1 cellular context compared by ENCODE assay signal in the genomic region with DNA sequence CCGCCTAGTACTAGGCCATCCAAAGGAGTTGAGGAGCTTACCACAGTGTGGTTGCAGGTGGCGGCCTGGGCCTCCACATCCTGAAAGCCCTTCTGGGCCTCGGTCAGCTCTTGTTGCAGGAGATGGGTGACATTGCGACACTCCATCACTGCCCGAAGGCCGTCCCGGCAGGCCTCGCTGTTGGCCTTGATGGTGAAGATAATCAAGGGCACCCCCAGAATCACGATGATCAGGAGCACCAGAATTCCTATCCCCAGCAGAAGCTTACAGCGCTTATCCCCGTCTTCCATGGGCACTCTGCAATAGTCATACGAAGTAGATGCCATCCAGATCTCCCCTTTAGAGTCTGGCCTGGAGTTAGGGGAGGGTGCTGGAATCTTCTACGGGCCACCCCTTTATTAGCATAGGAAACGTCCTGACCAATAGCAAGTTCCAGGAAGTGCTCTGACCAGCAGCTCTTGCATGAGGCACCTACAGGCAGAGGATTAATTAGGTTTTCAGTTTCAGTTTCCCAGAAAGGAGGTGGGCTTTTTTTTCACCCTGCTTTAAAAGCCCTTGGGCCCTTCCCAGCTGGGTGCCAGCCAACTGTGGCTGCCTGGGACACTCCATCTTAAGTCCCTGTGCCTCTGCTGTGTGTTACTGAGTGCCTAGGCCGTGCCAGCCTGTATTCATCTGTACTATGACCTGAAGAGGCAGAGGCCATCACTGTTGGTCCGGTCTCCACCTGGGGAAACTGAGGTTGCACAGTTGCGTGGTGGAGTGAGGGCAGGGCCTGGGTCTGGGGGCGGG.
TF ChIP-seq lines count a peak whose summit lies in the region.

A gene with protein sequence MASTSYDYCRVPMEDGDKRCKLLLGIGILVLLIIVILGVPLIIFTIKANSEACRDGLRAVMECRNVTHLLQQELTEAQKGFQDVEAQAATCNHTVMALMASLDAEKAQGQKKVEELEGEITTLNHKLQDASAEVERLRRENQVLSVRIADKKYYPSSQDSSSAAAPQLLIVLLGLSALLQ (minus strand): TSS at position 381 of the 789 bp plus-strand sequence. CDS start 55 bp downstream, at position 326.

TF ChIP-seq in HepG2, 621 proteins besides CTCF, POLR2A, EP300 and RAD21 (continued from another document and continues in another):
- TF ChIP-seq ZNF232 (CRISPR knock-in tag; IDR thresholded peaks at IDR 0.05; ENCODE audit: borderline replicate concordance) (no peak), SSRP1 (CRISPR knock-in tag; IDR thresholded peaks at IDR 0.05) (peak; percentile 20; the same call in 1 of the 2 replicates), JUNB (CRISPR knock-in tag; IDR thresholded peaks at IDR 0.05; ENCODE audit: borderline replicate concordance) (no peak), PPARG (CRISPR knock-in tag; conservative IDR thresholded peaks at IDR 0.05) (no peak), ZNF672 (CRISPR knock-in tag; IDR thresholded peaks at IDR 0.05) (no peak), GPN1 (CRISPR knock-in tag; IDR thresholded peaks at IDR 0.05; ENCODE audit: borderline replicate concordance) (no peak), RFXAP (CRISPR knock-in tag; IDR thresholded peaks at IDR 0.05; ENCODE audit: borderline replicate concordance) (no peak), ZNF839 (CRISPR knock-in tag; IDR thresholded peaks at IDR 0.05; ENCODE audit: borderline replicate concordance) (no peak), ZNF337 (CRISPR knock-in tag; IDR thresholded peaks at IDR 0.05; ENCODE audit: borderline replicate concordance, low read depth) (no peak), SNAPC2 (CRISPR knock-in tag; IDR thresholded peaks at IDR 0.05) (peak; percentile 99), NFE2L2 (IDR thresholded peaks at IDR 0.05; ENCODE audit: low read length) (no peak), ARID2 (CRISPR knock-in tag; IDR thresholded peaks at IDR 0.05; ENCODE audit: borderline replicate concordance) (peak; percentile 51; the same call in 1 of the 2 replicates), ZNF703 (CRISPR knock-in tag; IDR thresholded peaks at IDR 0.05; ENCODE audit: borderline replicate concordance) (no peak), CBX1 (IDR thresholded peaks at IDR 0.05; ENCODE audit: low read depth) (peak; percentile 97), PCBP2 (optimal IDR thresholded peaks at IDR 0.05; ENCODE audit: low read depth, low read length, poor library complexity, severe bottlenecking) (no peak), DNMT1 (CRISPR knock-in tag; IDR thresholded peaks at IDR 0.05) (no peak), KDM2A (CRISPR knock-in tag; IDR thresholded peaks at IDR 0.05; ENCODE audit: borderline replicate concordance, low read depth) (peak; percentile 76), ZNF136 (CRISPR knock-in tag; IDR thresholded peaks at IDR 0.05; ENCODE audit: low read depth) (0 out of 2 replicates have a peak, but pooled peaks have one; percentile 53), RBM22 (optimal IDR thresholded peaks at IDR 0.05; ENCODE audit: low read length) (no peak), FOSL1 (CRISPR knock-in tag; IDR thresholded peaks at IDR 0.05; ENCODE audit: borderline replicate concordance) (no peak), DBP (CRISPR knock-in tag; IDR thresholded peaks at IDR 0.05; ENCODE audit: not compliant biosample characterization) (no peak), ATF7 (IDR thresholded peaks at IDR 0.05) (no peak), ATF7 (CRISPR knock-in tag; IDR thresholded peaks at IDR 0.05) (no peak), ZNF430 (CRISPR knock-in tag; IDR thresholded peaks at IDR 0.05) (peak; percentile 20; the same call in 1 of the 2 replicates), SIN3A (IDR thresholded peaks at IDR 0.05; ENCODE audit: borderline replicate concordance, low read depth, low read length) (0 out of 2 replicates have a peak, but pooled peaks have one; percentile 16), ATF4 (CRISPR knock-in tag; IDR thresholded peaks at IDR 0.05) (peak in 1 of 2 experiments; percentile 56; a peak in 1 of 4 replicates), SMC3 (IDR thresholded peaks at IDR 0.05; ENCODE audit: low read length) (no peak), RBM39 (IDR thresholded peaks at IDR 0.05; ENCODE audit: low read depth, low read length, poor library complexity, severe bottlenecking) (no peak), E2F5 (CRISPR knock-in tag; conservative IDR thresholded peaks at IDR 0.05) (no peak), GPBP1L1 (CRISPR knock-in tag; IDR thresholded peaks at IDR 0.05) (no peak), PRMT3 (CRISPR knock-in tag; IDR thresholded peaks at IDR 0.05; ENCODE audit: borderline replicate concordance, low read depth) (peak; percentile 64; the same call in 1 of the 2 replicates), ISX (CRISPR knock-in tag; conservative IDR thresholded peaks at IDR 0.05) (no peak), ZNF878 (CRISPR knock-in tag; IDR thresholded peaks at IDR 0.05) (peak; percentile 72; the same call in 1 of the 2 replicates), TGIF2 (CRISPR knock-in tag; IDR thresholded peaks at IDR 0.05) (no peak; the same call in 1 of the 2 replicates), ZNF275 (CRISPR knock-in tag; IDR thresholded peaks at IDR 0.05; ENCODE audit: borderline replicate concordance) (no peak), FOXA1 (IDR thresholded peaks at IDR 0.05) (no peak), FOXA1 (CRISPR knock-in tag; IDR thresholded peaks at IDR 0.05) (no peak), NAIF1 (CRISPR knock-in tag; IDR thresholded peaks at IDR 0.05; ENCODE audit: borderline replicate concordance) (0 out of 2 replicates have a peak, but pooled peaks have one; percentile 8), ZNF44 (CRISPR knock-in tag; IDR thresholded peaks at IDR 0.05) (no peak), MED1 (CRISPR knock-in tag; IDR thresholded peaks at IDR 0.05) (peak; percentile 36; the same call in 1 of the 2 replicates), FOXK1 (CRISPR knock-in tag; IDR thresholded peaks at IDR 0.05; ENCODE audit: borderline replicate concordance, low read depth) (peak; percentile 25; the same call in 1 of the 2 replicates)
- TF ChIP-seq, protein P1, sequence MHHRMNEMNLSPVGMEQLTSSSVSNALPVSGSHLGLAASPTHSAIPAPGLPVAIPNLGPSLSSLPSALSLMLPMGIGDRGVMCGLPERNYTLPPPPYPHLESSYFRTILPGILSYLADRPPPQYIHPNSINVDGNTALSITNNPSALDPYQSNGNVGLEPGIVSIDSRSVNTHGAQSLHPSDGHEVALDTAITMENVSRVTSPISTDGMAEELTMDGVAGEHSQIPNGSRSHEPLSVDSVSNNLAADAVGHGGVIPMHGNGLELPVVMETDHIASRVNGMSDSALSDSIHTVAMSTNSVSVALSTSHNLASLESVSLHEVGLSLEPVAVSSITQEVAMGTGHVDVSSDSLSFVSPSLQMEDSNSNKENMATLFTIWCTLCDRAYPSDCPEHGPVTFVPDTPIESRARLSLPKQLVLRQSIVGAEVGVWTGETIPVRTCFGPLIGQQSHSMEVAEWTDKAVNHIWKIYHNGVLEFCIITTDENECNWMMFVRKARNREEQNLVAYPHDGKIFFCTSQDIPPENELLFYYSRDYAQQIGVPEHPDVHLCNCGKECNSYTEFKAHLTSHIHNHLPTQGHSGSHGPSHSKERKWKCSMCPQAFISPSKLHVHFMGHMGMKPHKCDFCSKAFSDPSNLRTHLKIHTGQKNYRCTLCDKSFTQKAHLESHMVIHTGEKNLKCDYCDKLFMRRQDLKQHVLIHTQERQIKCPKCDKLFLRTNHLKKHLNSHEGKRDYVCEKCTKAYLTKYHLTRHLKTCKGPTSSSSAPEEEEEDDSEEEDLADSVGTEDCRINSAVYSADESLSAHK (CRISPR knock-in tag; IDR thresholded peaks at IDR 0.05; ENCODE audit: borderline replicate concordance), result no peak; the same call in 1 of the 2 replicates
- TF ChIP-seq, protein P2, sequence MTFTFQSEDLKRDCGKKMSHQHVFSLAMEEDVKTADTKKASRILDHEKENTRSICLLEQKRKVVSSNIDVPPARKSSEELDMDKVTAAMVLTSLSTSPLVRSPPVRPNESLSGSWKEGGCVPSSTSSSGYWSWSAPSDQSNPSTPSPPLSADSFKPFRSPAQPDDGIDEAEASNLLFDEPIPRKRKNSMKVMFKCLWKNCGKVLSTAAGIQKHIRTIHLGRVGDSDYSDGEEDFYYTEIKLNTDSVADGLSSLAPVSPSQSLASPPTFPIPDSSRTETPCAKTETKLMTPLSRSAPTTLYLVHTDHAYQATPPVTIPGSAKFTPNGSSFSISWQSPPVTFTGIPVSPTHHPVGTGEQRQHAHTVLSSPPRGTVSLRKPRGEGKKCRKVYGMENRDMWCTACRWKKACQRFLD (CRISPR knock-in tag; IDR thresholded peaks at IDR 0.05; ENCODE audit: borderline replicate concordance), result peak; percentile 53; the same call in 1 of the 2 replicates
- TF ChIP-seq, protein P3, sequence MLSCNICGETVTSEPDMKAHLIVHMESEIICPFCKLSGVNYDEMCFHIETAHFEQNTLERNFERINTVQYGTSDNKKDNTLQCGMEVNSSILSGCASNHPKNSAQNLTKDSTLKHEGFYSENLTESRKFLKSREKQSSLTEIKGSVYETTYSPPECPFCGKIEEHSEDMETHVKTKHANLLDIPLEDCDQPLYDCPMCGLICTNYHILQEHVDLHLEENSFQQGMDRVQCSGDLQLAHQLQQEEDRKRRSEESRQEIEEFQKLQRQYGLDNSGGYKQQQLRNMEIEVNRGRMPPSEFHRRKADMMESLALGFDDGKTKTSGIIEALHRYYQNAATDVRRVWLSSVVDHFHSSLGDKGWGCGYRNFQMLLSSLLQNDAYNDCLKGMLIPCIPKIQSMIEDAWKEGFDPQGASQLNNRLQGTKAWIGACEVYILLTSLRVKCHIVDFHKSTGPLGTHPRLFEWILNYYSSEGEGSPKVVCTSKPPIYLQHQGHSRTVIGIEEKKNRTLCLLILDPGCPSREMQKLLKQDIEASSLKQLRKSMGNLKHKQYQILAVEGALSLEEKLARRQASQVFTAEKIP (CRISPR knock-in tag; IDR thresholded peaks at IDR 0.05; ENCODE audit: borderline replicate concordance), result no peak
- TF ChIP-seq, protein P4, sequence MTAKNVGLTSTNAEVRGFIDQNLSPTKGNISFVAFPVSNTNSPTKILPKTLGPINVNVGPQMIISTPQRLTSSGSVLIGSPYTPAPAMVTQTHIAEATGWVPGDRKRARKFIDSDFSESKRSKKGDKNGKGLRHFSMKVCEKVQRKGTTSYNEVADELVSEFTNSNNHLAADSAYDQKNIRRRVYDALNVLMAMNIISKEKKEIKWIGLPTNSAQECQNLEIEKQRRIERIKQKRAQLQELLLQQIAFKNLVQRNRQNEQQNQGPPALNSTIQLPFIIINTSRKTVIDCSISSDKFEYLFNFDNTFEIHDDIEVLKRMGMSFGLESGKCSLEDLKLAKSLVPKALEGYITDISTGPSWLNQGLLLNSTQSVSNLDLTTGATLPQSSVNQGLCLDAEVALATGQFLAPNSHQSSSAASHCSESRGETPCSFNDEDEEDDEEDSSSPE (CRISPR knock-in tag; IDR thresholded peaks at IDR 0.05), result no peak
- TF ChIP-seq, protein P5, sequence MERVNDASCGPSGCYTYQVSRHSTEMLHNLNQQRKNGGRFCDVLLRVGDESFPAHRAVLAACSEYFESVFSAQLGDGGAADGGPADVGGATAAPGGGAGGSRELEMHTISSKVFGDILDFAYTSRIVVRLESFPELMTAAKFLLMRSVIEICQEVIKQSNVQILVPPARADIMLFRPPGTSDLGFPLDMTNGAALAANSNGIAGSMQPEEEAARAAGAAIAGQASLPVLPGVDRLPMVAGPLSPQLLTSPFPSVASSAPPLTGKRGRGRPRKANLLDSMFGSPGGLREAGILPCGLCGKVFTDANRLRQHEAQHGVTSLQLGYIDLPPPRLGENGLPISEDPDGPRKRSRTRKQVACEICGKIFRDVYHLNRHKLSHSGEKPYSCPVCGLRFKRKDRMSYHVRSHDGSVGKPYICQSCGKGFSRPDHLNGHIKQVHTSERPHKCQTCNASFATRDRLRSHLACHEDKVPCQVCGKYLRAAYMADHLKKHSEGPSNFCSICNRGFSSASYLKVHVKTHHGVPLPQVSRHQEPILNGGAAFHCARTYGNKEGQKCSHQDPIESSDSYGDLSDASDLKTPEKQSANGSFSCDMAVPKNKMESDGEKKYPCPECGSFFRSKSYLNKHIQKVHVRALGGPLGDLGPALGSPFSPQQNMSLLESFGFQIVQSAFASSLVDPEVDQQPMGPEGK (CRISPR knock-in tag; IDR thresholded peaks at IDR 0.05), result peak; percentile 37; the same call in 1 of the 2 replicates
